In genomic region chr10:62813453-62813852, GRCh38 we compare ENCODE assay signal across 15 cellular contexts. TPM values are rescaled to one million over a fixed set of nuclear protein-coding genes. Genes with fewer than 3 reads are reported as not detected.
A peak's percentile ranks its signal among the peaks of the same experiment; 100 is the strongest.
DNase-seq lines count a peak whose midpoint lies in the region; ATAC-seq and TF ChIP-seq lines count a peak whose summit lies in the region.
"Had no signal": no experiment of that assay in that cellular context is flagged by ENCODE, and none has a peak within 500 bp of the region (broad histone marks: within the 10 kb centered on the region; RNA-seq: fewer than 3 reads in every experiment).

No MANE protein-coding gene starts in this region.

- H3K36me3 Mint-ChIP-seq in activated naive CD4-positive, alpha-beta T cell treated with anti-CD3 and anti-CD28 coated beads for 36 hours (ENCODE audit: low read depth): peaks cover 39% of the 10 kb centered on the region
- H3K36me3 Mint-ChIP-seq in activated CD4-positive, alpha-beta T cell treated with anti-CD3 and anti-CD28 coated beads, Interleukin-2, amount 10 ng/mL, durations not matched to agents 24 days and 14 days (ENCODE audit: low read depth): peaks cover 72% of the 10 kb centered on the region
- no peaks in the 10 kb centered on the region for H3K36me3 Mint-ChIP-seq in glutamatergic neuron (ENCODE audit: unreplicated experiment)
- H3K36me3 Mint-ChIP-seq in stimulated activated effector memory CD8-positive, alpha-beta T cell treated with anti-CD3 and anti-CD28 coated beads, Interleukin-12 subunit alpha, Interleukin-12 subunit beta, amount 100 ng/mL, for 72 hours: peaks cover 96% of the 10 kb centered on the region

- intact Hi-C loops in activated naive CD4-positive, alpha-beta T cell treated with anti-CD3 and anti-CD28 coated beads for 36 hours (cut with micrococcal nuclease): no loop called here
- intact Hi-C loops in activated CD4-positive, alpha-beta T cell treated with anti-CD3 and anti-CD28 coated beads, Interleukin-2, amount 10 ng/mL, durations not matched to agents 24 days and 14 days (cut with micrococcal nuclease): loop anchor here (10.0 kb wide), 1 partner anchor 629 kb away; no protein-coding TSS in a partner anchor

- peak overlapping the region; percentile 95 for H3K4me3 Mint-ChIP-seq in activated naive CD4-positive, alpha-beta T cell treated with anti-CD3 and anti-CD28 coated beads for 36 hours
- H3K4me3 Mint-ChIP-seq in activated CD4-positive, alpha-beta T cell treated with anti-CD3 and anti-CD28 coated beads, Interleukin-2, amount 10 ng/mL, durations not matched to agents 24 days and 14 days: peak overlapping the region; percentile 97
- peak overlapping the region; percentile 10 for H3K4me3 Mint-ChIP-seq in glutamatergic neuron (ENCODE audit: unreplicated experiment)
- peak overlapping the region; percentile 97 for H3K4me3 Mint-ChIP-seq in stimulated activated effector memory CD8-positive, alpha-beta T cell treated with anti-CD3 and anti-CD28 coated beads, Interleukin-12 subunit alpha, Interleukin-12 subunit beta, amount 100 ng/mL, for 72 hours

- H3K27me3 Mint-ChIP-seq in activated naive CD4-positive, alpha-beta T cell treated with anti-CD3 and anti-CD28 coated beads for 36 hours (ENCODE audit: low read depth): no peaks in the 10 kb centered on the region
- peaks cover 4% of the 10 kb centered on the region for H3K27me3 Mint-ChIP-seq in activated CD4-positive, alpha-beta T cell treated with anti-CD3 and anti-CD28 coated beads, Interleukin-2, amount 10 ng/mL, durations not matched to agents 24 days and 14 days
- H3K27me3 Mint-ChIP-seq in glutamatergic neuron (ENCODE audit: unreplicated experiment): peaks cover 27% of the 10 kb centered on the region

- no peak for DNase-seq in activated naive CD4-positive, alpha-beta T cell treated with anti-CD3 and anti-CD28 coated beads for 36 hours
- DNase-seq in activated naive CD4-positive, alpha-beta T cell treated with Interleukin-2 at 50 U/mL for 16 hours: no peak
- DNase-seq in activated CD4-positive, alpha-beta T cell treated with anti-CD3 and anti-CD28 coated beads, Interleukin-2, amount 10 ng/mL, durations not matched to agents 24 days and 14 days: no peak
- DNase-seq in glutamatergic neuron (no peak), SW480 (ENCODE audit: low spot score) (no peak)
- DNase-seq in stimulated activated effector memory CD8-positive, alpha-beta T cell treated with anti-CD3 and anti-CD28 coated beads, Interleukin-12 subunit alpha, Interleukin-12 subunit beta, amount 100 ng/mL, for 72 hours (ENCODE audit: low spot score in 2 of 2): no peak
- DNase-seq: activated CD8-positive, alpha-beta memory T cell treated with anti-CD3 and anti-CD28 coated beads, Interleukin-2, amount 50 U/mL, for 4 hours; dorsolateral prefrontal cortex; left cardiac atrium; NCI-H1436; retina; SJCRH30; stimulated activated naive CD4-positive, alpha-beta T cell had no signal

- no peak for TF ChIP-seq CTCF in glutamatergic neuron (IDR thresholded peaks at IDR 0.05; ENCODE audit: partially characterized antibody, unreplicated experiment)

- no peak for ATAC-seq in stimulated activated effector memory CD8-positive, alpha-beta T cell treated with anti-CD3 and anti-CD28 coated beads, Interleukin-12 subunit alpha, Interleukin-12 subunit beta, amount 100 ng/mL, for 72 hours
- no peak for ATAC-seq in GM19455 (IDR thresholded peaks at IDR 0.05; ENCODE audit: unreplicated experiment)
- ATAC-seq in HG03565 (IDR thresholded peaks at IDR 0.05; ENCODE audit: unreplicated experiment): no peak
- ATAC-seq: left cardiac atrium had no signal

- CTCF ChIA-PET in activated naive CD4-positive, alpha-beta T cell treated with anti-CD3 and anti-CD28 coated beads for 36 hours (lab: Charles Lee): interaction anchor here (1.4 kb wide), 1 partner anchor 219 kb away, joined by 4 read pairs; no protein-coding TSS in a partner anchor

- H3K27ac Mint-ChIP-seq in activated naive CD4-positive, alpha-beta T cell treated with anti-CD3 and anti-CD28 coated beads for 36 hours: peak overlapping the region; percentile 37
- peak overlapping the region; percentile 100 for H3K27ac Mint-ChIP-seq in activated CD4-positive, alpha-beta T cell treated with anti-CD3 and anti-CD28 coated beads, Interleukin-2, amount 10 ng/mL, durations not matched to agents 24 days and 14 days
- no peak overlapping the region for H3K27ac Mint-ChIP-seq in glutamatergic neuron (ENCODE audit: unreplicated experiment)
- H3K27ac Mint-ChIP-seq in stimulated activated effector memory CD8-positive, alpha-beta T cell treated with anti-CD3 and anti-CD28 coated beads, Interleukin-12 subunit alpha, Interleukin-12 subunit beta, amount 100 ng/mL, for 72 hours: peak overlapping the region; percentile 95

- no peaks in the 10 kb centered on the region for H3K9me3 Mint-ChIP-seq in activated naive CD4-positive, alpha-beta T cell treated with anti-CD3 and anti-CD28 coated beads for 36 hours
- H3K9me3 Mint-ChIP-seq in activated CD4-positive, alpha-beta T cell treated with anti-CD3 and anti-CD28 coated beads, Interleukin-2, amount 10 ng/mL, durations not matched to agents 24 days and 14 days: no peaks in the 10 kb centered on the region
- peaks cover 14% of the 10 kb centered on the region for H3K9me3 Mint-ChIP-seq in glutamatergic neuron (ENCODE audit: unreplicated experiment)
- H3K9me3 Mint-ChIP-seq in stimulated activated effector memory CD8-positive, alpha-beta T cell treated with anti-CD3 and anti-CD28 coated beads, Interleukin-12 subunit alpha, Interleukin-12 subunit beta, amount 100 ng/mL, for 72 hours: no peaks in the 10 kb centered on the region

- peaks cover 63% of the 10 kb centered on the region for H3K4me1 Mint-ChIP-seq in activated naive CD4-positive, alpha-beta T cell treated with anti-CD3 and anti-CD28 coated beads for 36 hours (ENCODE audit: low read depth)
- peaks cover 62% of the 10 kb centered on the region for H3K4me1 Mint-ChIP-seq in activated CD4-positive, alpha-beta T cell treated with anti-CD3 and anti-CD28 coated beads, Interleukin-2, amount 10 ng/mL, durations not matched to agents 24 days and 14 days
- H3K4me1 Mint-ChIP-seq in glutamatergic neuron (ENCODE audit: low read depth, unreplicated experiment): peaks cover 15% of the 10 kb centered on the region
- H3K4me1 Mint-ChIP-seq in stimulated activated effector memory CD8-positive, alpha-beta T cell treated with anti-CD3 and anti-CD28 coated beads, Interleukin-12 subunit alpha, Interleukin-12 subunit beta, amount 100 ng/mL, for 72 hours: peaks cover 63% of the 10 kb centered on the region

RNA-seq across cellular contexts. Expression of gene EGR2, which starts 2.7 kb away (rescaled TPM):
- total RNA-seq in activated naive CD4-positive, alpha-beta T cell treated with anti-CD3 and anti-CD28 coated beads for 36 hours: 10 to 100 TPM; 18.5 to 21.4 TPM
- total RNA-seq in activated CD4-positive, alpha-beta T cell treated with anti-CD3 and anti-CD28 coated beads, Interleukin-2, amount 10 ng/mL, durations not matched to agents 24 days and 14 days: 178 and 201 TPM in 2 replicates
- total RNA-seq in glutamatergic neuron (ENCODE audit: unreplicated experiment): 0.37 TPM

RNA-seq across cellular contexts. Expression of gene ADO, which starts 8.9 kb away (rescaled TPM):
- total RNA-seq in activated naive CD4-positive, alpha-beta T cell treated with anti-CD3 and anti-CD28 coated beads for 36 hours: 10 to 100 TPM; 24.9 to 26.2 TPM
- total RNA-seq in activated CD4-positive, alpha-beta T cell treated with anti-CD3 and anti-CD28 coated beads, Interleukin-2, amount 10 ng/mL, durations not matched to agents 24 days and 14 days: 43.6 and 43.8 TPM in 2 replicates
- total RNA-seq in glutamatergic neuron (ENCODE audit: unreplicated experiment): 32.5 TPM

Comparison
In these comparisons a context has a peak if more than half of its experiments do, and no peak if none do; other contexts are left out.
1. H3K4me3 Mint-ChIP-seq: peak in every context shown above with its lines; median percentile 97 in activated CD4-positive, alpha-beta T cell treated with anti-CD3 and anti-CD28 coated beads, Interleukin-2, amount 10 ng/mL, durations not matched to agents 24 days and 14 days; 97 in stimulated activated effector memory CD8-positive, alpha-beta T cell treated with anti-CD3 and anti-CD28 coated beads, Interleukin-12 subunit alpha, Interleukin-12 subunit beta, amount 100 ng/mL, for 72 hours; 95 in activated naive CD4-positive, alpha-beta T cell treated with anti-CD3 and anti-CD28 coated beads for 36 hours; 10 in glutamatergic neuron.
2. RNA of gene EGR2, which starts 2.7 kb away (total RNA-seq): 178 to 201 TPM in activated CD4-positive, alpha-beta T cell treated with anti-CD3 and anti-CD28 coated beads, Interleukin-2, amount 10 ng/mL, durations not matched to agents 24 days and 14 days and 18.5 to 21.4 TPM in activated naive CD4-positive, alpha-beta T cell treated with anti-CD3 and anti-CD28 coated beads for 36 hours; 0.37 TPM in glutamatergic neuron (single experiment); every median in the first group is over 10 times any median in the second.